Comparison of ENCODE assay signal across 19 cellular contexts in genomic region chr10:86391986-86392722, GRCh38. TPM values are rescaled to one million over a fixed set of nuclear protein-coding genes. Genes with fewer than 3 reads are reported as not detected.
A peak's percentile ranks its signal among the peaks of the same experiment; 100 is the strongest.
DNase-seq lines count a peak whose midpoint lies in the region; ATAC-seq, FAIRE-seq and TF ChIP-seq lines count a peak whose summit lies in the region.
"Had no signal": no experiment of that assay in that cellular context is flagged by ENCODE, and none has a peak within 500 bp of the region (broad histone marks: within the 10 kb centered on the region; RNA-seq: fewer than 3 reads in every experiment).

No MANE protein-coding gene starts in this region.

- WGBS in GM12878 (ENCODE audit: insufficient coverage, insufficient replicate concordance, low lambda C conversion rate, missing lambda C conversion rate): 12% methylated on average over 8 of the region's 12 CpGs

- CTCF ChIA-PET in GM12878 (lab: Yijun Ruan, JAX): interaction anchor here (0.6 to 7.5 kb wide), 12 partner anchors 10 to 524 kb away, joined by 3 to 74 read pairs (median 6); partner anchors contain the start of gene WAPL
- CTCF ChIA-PET in A673 (lab: Charles Lee): no interaction called here

- no TSS peak for BruUV-seq in GM12878 (replicated peaks; lab: Mats Ljungman, UMichigan)
- BruUV-seq in A673 (replicated peaks; lab: Mats Ljungman, UMichigan): no TSS peak

- TF ChIP-seq RAD21 in GM12878 (IDR thresholded peaks at IDR 0.05; ENCODE audit: insufficient read depth, low read depth, low read length): no peak

- in situ Hi-C loops in GM12878 (cut with MboI): no loop called here

- SMC1A ChIA-PET in GM12878 (lab: Charles Lee; ENCODE audit: uncharacterized antibody, unreplicated experiment): interaction anchor here (0.6 to 7.6 kb wide), 14 partner anchors 8 to 419 kb away, joined by 3 to 42 read pairs (median 3); no protein-coding TSS in a partner anchor

- no peak for TF ChIP-seq EP300 in GM12878 (IDR thresholded peaks at IDR 0.05; ENCODE audit: borderline replicate concordance in 1 of 2, control insufficient read depth in 1 of 2, low read depth in 2 of 2, low read length in 2 of 2)

- peak; percentile 10 for TF ChIP-seq POLR2A in GM19193 (IDR thresholded peaks at IDR 0.05; ENCODE audit: extremely low read depth, insufficient read depth, insufficient read length)
- no peak for TF ChIP-seq POLR2A in GM12878 (IDR thresholded peaks at IDR 0.05; ENCODE audit: low read depth, low read length)

- H3K4me1 ChIP-seq in GM12878 (ENCODE audit: control insufficient read depth, insufficient read depth, low read length): peaks cover 36% of the 10 kb centered on the region
- no peaks in the 10 kb centered on the region for H3K4me1 ChIP-seq in A673 (ENCODE audit: insufficient read depth, low read length, poor library complexity, severe bottlenecking)

- H3K27ac ChIP-seq in GM12878 (ENCODE audit: control insufficient read depth, insufficient read depth): peak overlapping the region; percentile 91
- no peak overlapping the region for H3K27ac ChIP-seq in A673 (ENCODE audit: low read depth, low read length, poor library complexity, severe bottlenecking)
- H3K27ac ChIP-seq: C4-2B, hepatocyte, SK-N-MC, thyroid gland had no signal

- no peaks in the 10 kb centered on the region for H3K36me3 ChIP-seq in GM12878 (ENCODE audit: control insufficient read depth in 2 of 2, insufficient read depth in 2 of 2, low read length in 1 of 2)
- no peaks in the 10 kb centered on the region for H3K36me3 ChIP-seq in A673 (ENCODE audit: insufficient read depth, low read length, poor library complexity, severe bottlenecking)
- H3K36me3 ChIP-seq: thyroid gland had no signal

- peak; percentile 8 for ATAC-seq in HG03045 (IDR thresholded peaks at IDR 0.05; ENCODE audit: unreplicated experiment)
- peak; percentile 33 for ATAC-seq in GM12878
- ATAC-seq: left ventricle myocardium superior had no signal

- intact Hi-C loops in GM12878 (cut with micrococcal nuclease; ENCODE audit: unreplicated experiment) (loop anchor here (5.0 to 10.0 kb wide), 2 partner anchors 130 to 273 kb away; partner anchors contain the start of genes LDB3 and WAPL), A673 (cut with micrococcal nuclease; ENCODE audit: unreplicated experiment) (no loop called here)

- RAD21 ChIA-PET in GM12878 (lab: Charles Lee; ENCODE audit: unreplicated experiment): interaction anchor here (0.6 to 5.4 kb wide), 11 partner anchors 9 to 320 kb away, joined by 3 to 56 read pairs (median 3); partner anchors contain the start of gene WAPL

- H3K27me3 ChIP-seq in GM12878 (replicated peaks in 1 of 2; ENCODE audit: control insufficient read depth in 2 of 2, insufficient read depth in 2 of 2, low read length in 1 of 2): no peaks in the 10 kb centered on the region
- no peaks in the 10 kb centered on the region for H3K27me3 ChIP-seq in A673 (replicated peaks; ENCODE audit: insufficient read depth, low read depth, low read length, poor library complexity)
- H3K27me3 ChIP-seq: thyroid gland had no signal

- peak overlapping the region; percentile 65 for H2AFZ ChIP-seq in GM12878 (ENCODE audit: control insufficient read depth, low read depth, low read length)
- H2AFZ ChIP-seq: hepatocyte had no signal

- POLR2A ChIA-PET in GM12878 (lab: Charles Lee): interaction anchor here (0.6 to 5.8 kb wide), 7 partner anchors 9 to 192 kb away, joined by 3 to 58 read pairs (median 7); no protein-coding TSS in a partner anchor
- POLR2A ChIA-PET in A673 (lab: Charles Lee; ENCODE audit: low non-redundant PET): no interaction called here

- H3K79me2 ChIP-seq in GM12878 (ENCODE audit: control insufficient read depth, insufficient read depth, low read length): peaks cover 40% of the 10 kb centered on the region
- H3K79me2 ChIP-seq: hepatocyte had no signal

- H4K20me1 ChIP-seq in GM12878 (ENCODE audit: control insufficient read depth, insufficient read depth): no peaks in the 10 kb centered on the region

- FAIRE-seq in GM12878 (lab: Jason Lieb, UNC): no peak

- DNase-seq in GM12878 (ENCODE audit: low read depth, low spot score) (no peak), DMS53 (lab: John Stamatoyannopoulos, UW) (no peak), NCI-H526 treated with DMSO at 0.1 percent for 48 hours (lab: John Stamatoyannopoulos, UW) (no peak), pons (ENCODE audit: low spot score) (no peak), A673 (ENCODE audit: low spot score) (no peak)
- DNase-seq: activated CD4-positive, alpha-beta T cell treated with anti-CD3 and anti-CD28 coated beads, Interleukin-2, amount 50 U/mL, for 4 hours; KG1; left ventricle myocardium superior; naive B cell; NCI-H1436; stimulated activated CD4-positive, alpha-beta T cell treated with anti-CD3 and anti-CD28 coated beads, Interleukin-1b, Interleukin-23, amount 100 ng/mL, for 48 hours; thyroid gland had no signal

- H3K9ac ChIP-seq in GM12878 (ENCODE audit: control insufficient read depth, insufficient read depth, low read length): peak overlapping the region; percentile 87

- no peaks in the 10 kb centered on the region for H3K9me3 ChIP-seq in GM12878 (replicated peaks; ENCODE audit: control insufficient read depth, insufficient read depth, low read length)
- no peaks in the 10 kb centered on the region for H3K9me3 ChIP-seq in A673 (ENCODE audit: low read depth, low read length, poor library complexity, severe bottlenecking)
- H3K9me3 ChIP-seq: thyroid gland had no signal

- TF ChIP-seq CTCF in GM12875 (IDR thresholded peaks at IDR 0.05; ENCODE audit: borderline replicate concordance, insufficient read depth, low read depth, low read length) (no peak), GM12878 (IDR thresholded peaks at IDR 0.05 in 2 of 3, conservative IDR thresholded peaks at IDR 0.05 in 1 of 3; ENCODE audit: control insufficient read depth in 2 of 3, extremely low read depth in 1 of 3, insufficient read depth in 1 of 3, low read depth in 3 of 3, low read length in 3 of 3) (no peak), A673 (conservative IDR thresholded peaks at IDR 0.05; ENCODE audit: low read depth, low read length) (no peak)

- peak overlapping the region; percentile 96 for H3K4me2 ChIP-seq in GM12878 (ENCODE audit: control insufficient read depth, insufficient read depth)
- H3K4me2 ChIP-seq: hepatocyte had no signal

- peak overlapping the region; percentile 50 for H3K4me3 ChIP-seq in GM12875 (ENCODE audit: low read depth, low read length)
- peak overlapping the region; percentile 87 for H3K4me3 ChIP-seq in GM12878
- no peak overlapping the region for H3K4me3 ChIP-seq in A673 (ENCODE audit: low read depth, low read length, poor library complexity, severe bottlenecking)
- H3K4me3 ChIP-seq: hepatocyte, SK-N-MC, thyroid gland had no signal

TF ChIP-seq in GM12878, 131 proteins besides CTCF, POLR2A, EP300 and RAD21 (continues in another document):
- 0 out of 2 replicates have a peak, but pooled peaks have one; percentile 17 for TF ChIP-seq LARP7 (IDR thresholded peaks at IDR 0.05)
- TF ChIP-seq, protein P1, sequence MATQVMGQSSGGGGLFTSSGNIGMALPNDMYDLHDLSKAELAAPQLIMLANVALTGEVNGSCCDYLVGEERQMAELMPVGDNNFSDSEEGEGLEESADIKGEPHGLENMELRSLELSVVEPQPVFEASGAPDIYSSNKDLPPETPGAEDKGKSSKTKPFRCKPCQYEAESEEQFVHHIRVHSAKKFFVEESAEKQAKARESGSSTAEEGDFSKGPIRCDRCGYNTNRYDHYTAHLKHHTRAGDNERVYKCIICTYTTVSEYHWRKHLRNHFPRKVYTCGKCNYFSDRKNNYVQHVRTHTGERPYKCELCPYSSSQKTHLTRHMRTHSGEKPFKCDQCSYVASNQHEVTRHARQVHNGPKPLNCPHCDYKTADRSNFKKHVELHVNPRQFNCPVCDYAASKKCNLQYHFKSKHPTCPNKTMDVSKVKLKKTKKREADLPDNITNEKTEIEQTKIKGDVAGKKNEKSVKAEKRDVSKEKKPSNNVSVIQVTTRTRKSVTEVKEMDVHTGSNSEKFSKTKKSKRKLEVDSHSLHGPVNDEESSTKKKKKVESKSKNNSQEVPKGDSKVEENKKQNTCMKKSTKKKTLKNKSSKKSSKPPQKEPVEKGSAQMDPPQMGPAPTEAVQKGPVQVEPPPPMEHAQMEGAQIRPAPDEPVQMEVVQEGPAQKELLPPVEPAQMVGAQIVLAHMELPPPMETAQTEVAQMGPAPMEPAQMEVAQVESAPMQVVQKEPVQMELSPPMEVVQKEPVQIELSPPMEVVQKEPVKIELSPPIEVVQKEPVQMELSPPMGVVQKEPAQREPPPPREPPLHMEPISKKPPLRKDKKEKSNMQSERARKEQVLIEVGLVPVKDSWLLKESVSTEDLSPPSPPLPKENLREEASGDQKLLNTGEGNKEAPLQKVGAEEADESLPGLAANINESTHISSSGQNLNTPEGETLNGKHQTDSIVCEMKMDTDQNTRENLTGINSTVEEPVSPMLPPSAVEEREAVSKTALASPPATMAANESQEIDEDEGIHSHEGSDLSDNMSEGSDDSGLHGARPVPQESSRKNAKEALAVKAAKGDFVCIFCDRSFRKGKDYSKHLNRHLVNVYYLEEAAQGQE (IDR thresholded peaks at IDR 0.05; ENCODE audit: low read depth, low read length): no peak
- no peak for TF ChIP-seq GABPA (IDR thresholded peaks at IDR 0.05; ENCODE audit: low read depth)
- no peak for TF ChIP-seq JUNB (IDR thresholded peaks at IDR 0.05)
- TF ChIP-seq SREBF2 (IDR thresholded peaks at IDR 0.05; ENCODE audit: low read length): no peak

RNA-seq across cellular contexts. Expression of gene GRID1, which starts 25.6 kb away (rescaled TPM):
- 3.4 and 3.5 TPM in 2 replicates for total RNA-seq in GM12878 (2013; cell fraction: nucleolus; rRNA removed)
- total RNA-seq in GM12878 (2014; rRNA removed) (0.11 and 0.23 TPM in 2 replicates), GM12878 (2014; rRNA removed; fragmentation: Illumina TruSeq; extraction: Trizol) (0.04 and 0.05 TPM in 2 replicates), GM12878 (2021) (0.08 TPM in 1 of 2 replicates, not detected in the other), A673 (2021) (not detected in 2 replicates)
- 0.12 TPM for polyA plus RNA-seq in GM12878 (2011; ENCODE audit: low read depth)
- polyA plus RNA-seq in GM12878 (2011; rRNA removed) (0.29 and 0.62 TPM in 2 replicates), GM12878 (2014; fragmentation: Illumina TruSeq; extraction: Trizol) (0.05 TPM in 1 of 2 replicates, not detected in the other), GM12878 (2014; fragmentation: Nextera tagmentation; extraction: Ambion mirVana) (not detected), GM12878 (2014; rRNA removed) (0.04 and 0.05 TPM in 2 replicates), GM12878 (2016; fragmentation: Nextera tagmentation; extraction: Ambion mirVana) (not detected)
- 0.46 and 0.59 TPM in 2 replicates for polyA plus RNA-seq in GM12878 (2011; cell fraction: cytosol; rRNA removed)
- polyA plus RNA-seq in GM12878 (2011; cell fraction: nucleus; rRNA removed): 0.97 and 1.3 TPM in 2 replicates
- 0.28 and 0.35 TPM in 2 replicates for polyA plus RNA-seq in GM12878 (2012)
- 2.4 TPM in 2 replicates for polyA minus RNA-seq in GM12878 (2011; rRNA and poly(A)+ RNA removed)
- 0.31 and 0.80 TPM in 2 replicates for polyA minus RNA-seq in GM12878 (2011; cell fraction: cytosol; rRNA and poly(A)+ RNA removed)
- polyA minus RNA-seq in GM12878 (2011; cell fraction: nucleus; rRNA and poly(A)+ RNA removed): 3.1 and 3.7 TPM in 2 replicates
- total RNA-seq: activated T-helper 2 cell treated with anti-CD3 and anti-CD28 coated beads, Interferon-gamma antibody, Interleukin-2, Interleukin-4, amounts not matched to agents 10 μg/mL and 5 μg/mL and 100 μg/mL, durations not matched to agents 14 hours and 24 hours and 36 hours had no signal
